In the genomic region with DNA sequence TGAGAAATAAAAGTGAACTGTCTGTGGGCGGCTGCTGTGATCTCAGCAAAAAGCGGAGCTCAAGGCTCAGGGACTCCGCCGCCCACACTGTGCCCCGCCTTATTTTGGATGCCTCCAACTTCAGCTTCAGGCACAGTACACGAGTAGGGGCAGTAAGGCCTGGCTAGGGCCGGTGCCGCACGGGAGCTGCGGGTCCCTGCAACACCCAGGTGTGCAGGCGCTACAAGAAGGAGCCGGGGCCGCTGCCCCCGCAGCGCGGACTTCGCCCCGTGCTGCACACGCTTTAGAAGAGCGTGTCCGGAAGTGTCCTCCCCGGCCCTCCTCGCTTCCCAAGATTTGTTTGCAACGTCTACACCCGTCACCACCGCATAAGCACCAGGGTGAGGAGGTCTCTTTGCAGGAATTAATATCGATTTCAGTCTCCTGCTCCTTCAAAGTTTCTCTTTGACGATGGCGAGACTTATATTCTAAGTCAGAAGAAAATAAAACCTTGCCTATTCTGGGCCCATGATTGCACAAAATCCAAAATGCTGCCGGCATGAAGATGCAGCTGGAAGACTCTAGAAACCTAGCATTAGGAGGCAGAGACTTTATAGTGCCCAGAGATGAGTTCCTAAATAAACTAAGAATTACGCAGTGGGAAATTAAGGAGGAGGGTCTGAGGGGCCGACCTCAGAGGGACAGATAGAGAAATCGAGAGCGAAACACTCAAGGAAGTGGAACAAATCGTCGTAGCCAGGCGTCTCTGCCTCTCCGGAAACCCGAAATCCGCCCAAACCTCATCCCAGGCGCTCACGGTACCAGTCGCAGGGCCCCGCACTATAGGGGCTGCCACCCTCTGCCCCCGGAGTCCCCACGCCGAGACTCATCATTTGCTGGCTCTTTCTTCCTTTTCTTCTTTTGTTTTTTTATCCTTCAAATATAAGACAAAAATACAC, we compare ENCODE assay signal across 9 cellular contexts. TPM values are rescaled to one million over a fixed set of nuclear protein-coding genes. Genes with fewer than 3 reads are reported as not detected.
A peak's percentile ranks its signal among the peaks of the same experiment; 100 is the strongest.
DNase-seq lines count a peak whose midpoint lies in the region; ATAC-seq lines count a peak whose summit lies in the region.
"Had no signal": no experiment of that assay in that cellular context is flagged by ENCODE, and none has a peak within 500 bp of the region (broad histone marks: within the 10 kb centered on the region; RNA-seq: fewer than 3 reads in every experiment).

No MANE protein-coding gene starts in this region.

- peaks cover 1% of the 10 kb centered on the region for H3K36me3 Mint-ChIP-seq in activated naive CD4-positive, alpha-beta T cell treated with anti-CD3 and anti-CD28 coated beads for 36 hours (ENCODE audit: low read depth)
- peaks cover 6% of the 10 kb centered on the region for H3K36me3 Mint-ChIP-seq in activated T-helper 17 cell treated with anti-CD3 and anti-CD28 coated beads, Interleukin-2, amount 50 U/mL, for 72 hours (ENCODE audit: low read depth)
- H3K36me3 Mint-ChIP-seq in stimulated activated naive CD8-positive, alpha-beta T cell treated with anti-CD3 and anti-CD28 coated beads, Interleukin-15, Interleukin-2, amounts not matched to agents 100 ng/mL and 50 ng/mL, for 24 hours (ENCODE audit: low read depth) = no peaks in the 10 kb centered on the region

- peak overlapping the region; percentile 22 for H3K4me3 Mint-ChIP-seq in activated naive CD4-positive, alpha-beta T cell treated with anti-CD3 and anti-CD28 coated beads for 36 hours
- H3K4me3 Mint-ChIP-seq in activated T-helper 17 cell treated with anti-CD3 and anti-CD28 coated beads, Interleukin-2, amount 50 U/mL, for 72 hours = peak overlapping the region; percentile 42
- H3K4me3 Mint-ChIP-seq in stimulated activated naive CD8-positive, alpha-beta T cell treated with anti-CD3 and anti-CD28 coated beads, Interleukin-15, Interleukin-2, amounts not matched to agents 100 ng/mL and 50 ng/mL, for 24 hours = peak overlapping the region; percentile 62

- peaks cover 41% of the 10 kb centered on the region for H3K4me1 Mint-ChIP-seq in activated naive CD4-positive, alpha-beta T cell treated with anti-CD3 and anti-CD28 coated beads for 36 hours (ENCODE audit: low read depth)
- H3K4me1 Mint-ChIP-seq in activated T-helper 17 cell treated with anti-CD3 and anti-CD28 coated beads, Interleukin-2, amount 50 U/mL, for 72 hours = peaks cover 11% of the 10 kb centered on the region
- H3K4me1 Mint-ChIP-seq in stimulated activated naive CD8-positive, alpha-beta T cell treated with anti-CD3 and anti-CD28 coated beads, Interleukin-15, Interleukin-2, amounts not matched to agents 100 ng/mL and 50 ng/mL, for 24 hours (ENCODE audit: low read depth) = peaks cover 31% of the 10 kb centered on the region

- H3K9me3 Mint-ChIP-seq in activated naive CD4-positive, alpha-beta T cell treated with anti-CD3 and anti-CD28 coated beads for 36 hours = no peaks in the 10 kb centered on the region
- H3K9me3 Mint-ChIP-seq in activated T-helper 17 cell treated with anti-CD3 and anti-CD28 coated beads, Interleukin-2, amount 50 U/mL, for 72 hours = no peaks in the 10 kb centered on the region
- no peaks in the 10 kb centered on the region for H3K9me3 Mint-ChIP-seq in stimulated activated naive CD8-positive, alpha-beta T cell treated with anti-CD3 and anti-CD28 coated beads, Interleukin-15, Interleukin-2, amounts not matched to agents 100 ng/mL and 50 ng/mL, for 24 hours

- CTCF ChIA-PET in activated naive CD4-positive, alpha-beta T cell treated with anti-CD3 and anti-CD28 coated beads for 36 hours (lab: Charles Lee) = interaction anchor here (0.7 to 2.1 kb wide), 2 partner anchors 43 to 45 kb away, joined by 3 to 6 read pairs; no protein-coding TSS in a partner anchor

- H3K27me3 Mint-ChIP-seq in activated naive CD4-positive, alpha-beta T cell treated with anti-CD3 and anti-CD28 coated beads for 36 hours (ENCODE audit: low read depth) = peaks cover 85% of the 10 kb centered on the region
- peaks cover 72% of the 10 kb centered on the region for H3K27me3 Mint-ChIP-seq in activated T-helper 17 cell treated with anti-CD3 and anti-CD28 coated beads, Interleukin-2, amount 50 U/mL, for 72 hours
- H3K27me3 Mint-ChIP-seq in stimulated activated naive CD8-positive, alpha-beta T cell treated with anti-CD3 and anti-CD28 coated beads, Interleukin-15, Interleukin-2, amounts not matched to agents 100 ng/mL and 50 ng/mL, for 24 hours = peaks cover 83% of the 10 kb centered on the region

- ATAC-seq in activated T-helper 17 cell treated with anti-CD3 and anti-CD28 coated beads, Interleukin-2, amount 50 U/mL, for 72 hours (replicated peaks) = no peak
- no peak for ATAC-seq in GM21423 (IDR thresholded peaks at IDR 0.05; ENCODE audit: unreplicated experiment)

- intact Hi-C loops in activated naive CD4-positive, alpha-beta T cell treated with anti-CD3 and anti-CD28 coated beads for 36 hours (cut with micrococcal nuclease) = loop anchor here (10.0 kb wide), 1 partner anchor 857 kb away; a partner anchor contains a TSS

- DNase-seq in activated naive CD4-positive, alpha-beta T cell treated with anti-CD3 and anti-CD28 coated beads for 36 hours = no peak
- no peak for DNase-seq in activated naive CD4-positive, alpha-beta T cell treated with Interleukin-2 at 50 U/mL for 16 hours
- DNase-seq in islet precursor cell = peak; percentile 63
- DNase-seq in amygdala (lab: John Stamatoyannopoulos, UW) = no peak
- no peak for DNase-seq in SKM-1 treated with dmso at 0.1 percent for 144 hours (lab: John Stamatoyannopoulos, UW; ENCODE audit: unreplicated experiment)
- DNase-seq: esophagus squamous epithelium had no signal

- no peak overlapping the region for H3K27ac Mint-ChIP-seq in activated naive CD4-positive, alpha-beta T cell treated with anti-CD3 and anti-CD28 coated beads for 36 hours
- no peak overlapping the region for H3K27ac Mint-ChIP-seq in activated T-helper 17 cell treated with anti-CD3 and anti-CD28 coated beads, Interleukin-2, amount 50 U/mL, for 72 hours
- no peak overlapping the region for H3K27ac Mint-ChIP-seq in stimulated activated naive CD8-positive, alpha-beta T cell treated with anti-CD3 and anti-CD28 coated beads, Interleukin-15, Interleukin-2, amounts not matched to agents 100 ng/mL and 50 ng/mL, for 24 hours

RNA-seq across cellular contexts. Expression of a gene that starts 6.4 kb away (rescaled TPM):
- not detected for total RNA-seq in activated naive CD4-positive, alpha-beta T cell treated with anti-CD3 and anti-CD28 coated beads for 36 hours
- total RNA-seq in activated T-helper 17 cell treated with anti-CD3 and anti-CD28 coated beads, Interleukin-2, amount 50 U/mL, for 72 hours = not detected
